In genomic region chr2:57450170-57450569, GRCh38 we compare ENCODE assay signal across 16 cellular contexts.
DNase-seq lines count a peak whose midpoint lies in the region; ATAC-seq and TF ChIP-seq lines count a peak whose summit lies in the region.
"Had no signal": no experiment of that assay in that cellular context is flagged by ENCODE, and none has a peak within 500 bp of the region (broad histone marks: within the 10 kb centered on the region; RNA-seq: fewer than 3 reads in every experiment).

No MANE protein-coding gene starts in this region.

- peak; percentile 14 to 94 for ATAC-seq in activated naive CD4-positive, alpha-beta T cell treated with anti-CD3 and anti-CD28 coated beads, Interleukin-2, amount 50 U/mL, for 72 hours
- ATAC-seq in GM21576 (IDR thresholded peaks at IDR 0.05; ENCODE audit: unreplicated experiment) (peak; percentile 89), HG03175 (IDR thresholded peaks at IDR 0.05; ENCODE audit: unreplicated experiment) (peak; percentile 60)
- peak; percentile 51 to 82 for ATAC-seq in stimulated activated naive B cell treated with anti-CD40 and anti-IgM and Interleukin-4, amounts not matched to agents 10 μg/mL and 1 μg/mL and 100 μg/mL, for 72 hours (replicated peaks)
- ATAC-seq: gastrocnemius medialis, left lobe of liver had no signal

- intact Hi-C loops in mammary epithelial cell (cut with micrococcal nuclease), result no loop called here

- no peak for TF ChIP-seq CTCF in endothelial cell (IDR thresholded peaks at IDR 0.05; ENCODE audit: unreplicated experiment)
- TF ChIP-seq CTCF in mammary epithelial cell (conservative IDR thresholded peaks at IDR 0.05 in 1 of 2, IDR thresholded peaks at IDR 0.05 in 1 of 2; ENCODE audit: extremely low read depth in 1 of 2, insufficient read depth in 1 of 2, low read depth in 1 of 2, low read length in 2 of 2), result no peak
- no peak for TF ChIP-seq CTCF in tibial nerve (IDR thresholded peaks at IDR 0.05)

- H3K4me1 ChIP-seq in mammary epithelial cell (ENCODE audit: insufficient read depth, low read length), result no peaks in the 10 kb centered on the region
- no peaks in the 10 kb centered on the region for H3K4me1 ChIP-seq in tibial nerve
- H3K4me1 ChIP-seq: gastrocnemius medialis, neural progenitor cell, SJCRH30, stomach had no signal

- H3K4me3 Mint-ChIP-seq in stimulated activated naive B cell treated with anti-CD40 and anti-IgM and Interleukin-4, amounts not matched to agents 10 μg/mL and 1 μg/mL and 100 μg/mL, for 72 hours, result no peak overlapping the region
- no peak overlapping the region for H3K4me3 Mint-ChIP-seq in endothelial cell (ENCODE audit: unreplicated experiment)
- H3K4me3 Mint-ChIP-seq: neural progenitor cell had no signal

- no peak overlapping the region for H2AFZ ChIP-seq in mammary epithelial cell (ENCODE audit: low read depth, low read length)
- H2AFZ ChIP-seq: neural progenitor cell had no signal

- H3K9me3 ChIP-seq in mammary epithelial cell (replicated peaks; ENCODE audit: insufficient read depth, low read length) (no peaks in the 10 kb centered on the region), tibial nerve (no peaks in the 10 kb centered on the region)
- H3K9me3 ChIP-seq: gastrocnemius medialis, SJCRH30, stomach had no signal

- H3K4me1 Mint-ChIP-seq in stimulated activated naive B cell treated with anti-CD40 and anti-IgM and Interleukin-4, amounts not matched to agents 10 μg/mL and 1 μg/mL and 100 μg/mL, for 72 hours, result no peaks in the 10 kb centered on the region
- no peaks in the 10 kb centered on the region for H3K4me1 Mint-ChIP-seq in endothelial cell (ENCODE audit: unreplicated experiment)

- H4K20me1 ChIP-seq in mammary epithelial cell (ENCODE audit: insufficient read depth, low read length), result no peaks in the 10 kb centered on the region

- no peak overlapping the region for H3K9ac ChIP-seq in mammary epithelial cell (ENCODE audit: insufficient read depth, low read length)
- H3K9ac ChIP-seq: neural progenitor cell had no signal

- H3K27me3 Mint-ChIP-seq in stimulated activated naive B cell treated with anti-CD40 and anti-IgM and Interleukin-4, amounts not matched to agents 10 μg/mL and 1 μg/mL and 100 μg/mL, for 72 hours, result no peaks in the 10 kb centered on the region
- no peaks in the 10 kb centered on the region for H3K27me3 Mint-ChIP-seq in endothelial cell (ENCODE audit: unreplicated experiment)

- H3K27me3 ChIP-seq in mammary epithelial cell (ENCODE audit: insufficient read depth, low read length) (no peaks in the 10 kb centered on the region), tibial nerve (no peaks in the 10 kb centered on the region)
- H3K27me3 ChIP-seq: gastrocnemius medialis, neural progenitor cell, SJCRH30, stomach had no signal

- H3K4me3 ChIP-seq in mammary epithelial cell (replicated peaks in 1 of 3; ENCODE audit: insufficient read depth in 1 of 3, low read depth in 2 of 3, low read length in 3 of 3), result no peak overlapping the region
- H3K4me3 ChIP-seq in tibial nerve, result no peak overlapping the region
- H3K4me3 ChIP-seq: gastrocnemius medialis, neural progenitor cell, SJCRH30, stomach had no signal

- H3K27ac ChIP-seq in mammary epithelial cell (ENCODE audit: insufficient read depth, low read depth, low read length) (no peak overlapping the region), tibial nerve (no peak overlapping the region)
- H3K27ac ChIP-seq: gastrocnemius medialis, neural progenitor cell, SJCRH30, stomach had no signal

- no peaks in the 10 kb centered on the region for H3K36me3 Mint-ChIP-seq in activated naive CD4-positive, alpha-beta T cell treated with anti-CD3 and anti-CD28 coated beads, Interleukin-2, amount 50 U/mL, for 72 hours
- H3K36me3 Mint-ChIP-seq in stimulated activated naive B cell treated with anti-CD40 and anti-IgM and Interleukin-4, amounts not matched to agents 10 μg/mL and 1 μg/mL and 100 μg/mL, for 72 hours, result no peaks in the 10 kb centered on the region
- no peaks in the 10 kb centered on the region for H3K36me3 Mint-ChIP-seq in endothelial cell (ENCODE audit: low read depth, unreplicated experiment)
- H3K36me3 Mint-ChIP-seq: neural progenitor cell had no signal

- CTCF ChIA-PET in mammary epithelial cell (lab: Charles Lee; ENCODE audit: low non-redundant PET), result no interaction called here

- no peaks in the 10 kb centered on the region for H3K79me2 ChIP-seq in mammary epithelial cell (ENCODE audit: insufficient read depth, low read length)

- no peak overlapping the region for H3K4me2 ChIP-seq in mammary epithelial cell (ENCODE audit: insufficient read depth, low read depth, low read length)
- H3K4me2 ChIP-seq: neural progenitor cell had no signal

- in situ Hi-C loops in mammary epithelial cell (cut with MboI; ENCODE audit: low sequenced_read_pairs in 2 of 2), result no loop called here

- no peaks in the 10 kb centered on the region for H3K36me3 ChIP-seq in mammary epithelial cell (ENCODE audit: insufficient read depth, low read length)
- no peaks in the 10 kb centered on the region for H3K36me3 ChIP-seq in tibial nerve
- H3K36me3 ChIP-seq: gastrocnemius medialis, neural progenitor cell, SJCRH30, stomach had no signal

- no peak overlapping the region for H3K27ac Mint-ChIP-seq in activated naive CD4-positive, alpha-beta T cell treated with anti-CD3 and anti-CD28 coated beads, Interleukin-2, amount 50 U/mL, for 72 hours
- no peak overlapping the region for H3K27ac Mint-ChIP-seq in stimulated activated naive B cell treated with anti-CD40 and anti-IgM and Interleukin-4, amounts not matched to agents 10 μg/mL and 1 μg/mL and 100 μg/mL, for 72 hours
- no peak overlapping the region for H3K27ac Mint-ChIP-seq in endothelial cell (ENCODE audit: unreplicated experiment)
- H3K27ac Mint-ChIP-seq: neural progenitor cell had no signal

- BruUV-seq in mammary epithelial cell (replicated peaks; lab: Mats Ljungman, UMichigan), result no TSS peak

- TF ChIP-seq POLR2A in tibial nerve (IDR thresholded peaks at IDR 0.05), result no peak

- H3K9me3 Mint-ChIP-seq in activated naive CD4-positive, alpha-beta T cell treated with anti-CD3 and anti-CD28 coated beads, Interleukin-2, amount 50 U/mL, for 72 hours, result peaks cover 4 to 6% of the 10 kb centered on the region in 2 donors
- H3K9me3 Mint-ChIP-seq in stimulated activated naive B cell treated with anti-CD40 and anti-IgM and Interleukin-4, amounts not matched to agents 10 μg/mL and 1 μg/mL and 100 μg/mL, for 72 hours, result no peaks in the 10 kb centered on the region
- H3K9me3 Mint-ChIP-seq in endothelial cell (ENCODE audit: unreplicated experiment), result peaks cover under 1% of the 10 kb centered on the region

- dilution Hi-C loops in mammary epithelial cell (cut with HindIII; ENCODE audit: low sequenced_read_pairs), result no loop called here

- no peak for TF ChIP-seq EP300 in tibial nerve (IDR thresholded peaks at IDR 0.05)

- DNase-seq in activated naive CD4-positive, alpha-beta T cell treated with anti-CD3 and anti-CD28 coated beads, Interleukin-2, amount 50 U/mL, for 72 hours (ENCODE audit: low spot score in 2 of 2), result no peak
- no peak for DNase-seq in activated naive CD4-positive, alpha-beta T cell (lab: John Stamatoyannopoulos, UW)
- no peak for DNase-seq in stimulated activated naive B cell treated with anti-CD40 and anti-IgM and Interleukin-4, amounts not matched to agents 10 μg/mL and 1 μg/mL and 100 μg/mL, for 72 hours
- DNase-seq in endothelial cell (ENCODE audit: low spot score) (no peak), mammary epithelial cell (no peak), tibial nerve (ENCODE audit: low spot score in 2 of 2) (no peak)
- DNase-seq: activated CD4-positive, CD25-positive, alpha-beta regulatory T cell treated with anti-CD3 and anti-CD28 coated beads, Interleukin-2, amount 50 U/mL, for 72 hours; activated naive CD4-positive, alpha-beta T cell treated with Interleukin-2 at 50 U/mL for 16 hours; gastrocnemius medialis; MM.1S; SJCRH30; stomach had no signal
